Comparison of ENCODE assay signal across 13 cellular contexts in the genomic region with DNA sequence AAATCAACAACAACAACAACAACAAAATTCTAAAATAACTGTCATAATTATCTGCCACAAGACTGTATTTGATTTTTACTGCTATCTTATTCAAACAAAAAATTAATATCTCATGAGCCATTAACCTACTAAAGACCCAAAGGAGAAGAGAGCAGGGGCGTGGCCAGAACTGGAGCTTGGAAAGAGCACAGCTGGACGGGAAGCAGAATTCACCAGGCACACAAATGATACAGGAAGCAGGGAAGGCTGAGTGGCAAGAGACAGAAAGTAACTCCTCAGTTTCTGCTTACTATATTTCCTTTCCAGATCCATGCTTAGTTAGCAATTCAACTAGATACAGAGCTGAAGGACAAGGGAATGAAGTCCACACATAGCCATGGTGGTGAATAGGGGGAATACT. TPM values are rescaled to one million over a fixed set of nuclear protein-coding genes. Genes with fewer than 3 reads are reported as not detected.
A peak's percentile ranks its signal among the peaks of the same experiment; 100 is the strongest.
DNase-seq lines count a peak whose midpoint lies in the region; ATAC-seq and TF ChIP-seq lines count a peak whose summit lies in the region.
"Had no signal": no experiment of that assay in that cellular context is flagged by ENCODE, and none has a peak within 500 bp of the region (broad histone marks: within the 10 kb centered on the region; RNA-seq: fewer than 3 reads in every experiment).

No MANE protein-coding gene starts in this region.

- CTCF ChIA-PET in activated CD4-positive, alpha-beta T cell treated with anti-CD3 and anti-CD28 coated beads, Interleukin-2, amount 10 ng/mL, durations not matched to agents 7 days and 5 days (lab: Charles Lee), result interaction anchor here (0.9 to 1.2 kb wide), 3 partner anchors 11 to 103 kb away, joined by 3 to 4 read pairs (median 4); a partner anchor contains a TSS
- CTCF ChIA-PET in activated CD8-positive, alpha-beta T cell treated with anti-CD3 and anti-CD28 coated beads for 36 hours (lab: Charles Lee), result interaction anchor here (2.9 to 3.0 kb wide), 2 partner anchors 10 to 103 kb away, joined by 9 to 12 read pairs; a partner anchor contains a TSS

- no peak overlapping the region for H3K4me3 Mint-ChIP-seq in activated CD4-positive, alpha-beta T cell treated with anti-CD3 and anti-CD28 coated beads, Interleukin-2, amount 10 ng/mL, durations not matched to agents 7 days and 5 days
- no peak overlapping the region for H3K4me3 Mint-ChIP-seq in activated CD8-positive, alpha-beta T cell treated with anti-CD3 and anti-CD28 coated beads for 36 hours
- no peak overlapping the region for H3K4me3 Mint-ChIP-seq in type B pancreatic cell
- H3K4me3 Mint-ChIP-seq: stimulated activated memory B cell treated with anti-CD40 and anti-IgM and Interleukin-4, amounts not matched to agents 10 μg/mL and 1 μg/mL and 100 μg/mL, for 72 hours had no signal

- peaks cover 13% of the 10 kb centered on the region for H3K36me3 ChIP-seq in cardiac muscle cell
- peaks cover 76 to 86% of the 10 kb centered on the region in 2 donors for H3K36me3 ChIP-seq in ascending aorta

- no peaks in the 10 kb centered on the region for H3K4me1 ChIP-seq in cardiac muscle cell (ENCODE audit: low read depth)
- H3K4me1 ChIP-seq in ascending aorta, result no peaks in the 10 kb centered on the region

- H3K27ac Mint-ChIP-seq in activated CD4-positive, alpha-beta T cell treated with anti-CD3 and anti-CD28 coated beads, Interleukin-2, amount 10 ng/mL, durations not matched to agents 7 days and 5 days, result peak overlapping the region; percentile 3
- H3K27ac Mint-ChIP-seq in activated CD8-positive, alpha-beta T cell treated with anti-CD3 and anti-CD28 coated beads for 36 hours, result peak overlapping the region; percentile 64
- H3K27ac Mint-ChIP-seq in type B pancreatic cell, result no peak overlapping the region
- H3K27ac Mint-ChIP-seq: stimulated activated memory B cell treated with anti-CD40 and anti-IgM and Interleukin-4, amounts not matched to agents 10 μg/mL and 1 μg/mL and 100 μg/mL, for 72 hours had no signal

- peak overlapping the region; percentile 15 for H3K27ac ChIP-seq in cardiac muscle cell
- peak overlapping the region in 1 of 2 donors; percentile 36 for H3K27ac ChIP-seq in ascending aorta

- no peaks in the 10 kb centered on the region for H3K9me3 ChIP-seq in cardiac muscle cell (ENCODE audit: low read depth)
- H3K9me3 ChIP-seq in ascending aorta, result no peaks in the 10 kb centered on the region

- ATAC-seq in activated CD8-positive, alpha-beta T cell treated with anti-CD3 and anti-CD28 coated beads for 36 hours, result no peak
- ATAC-seq in sciatic nerve, result peak; percentile 61
- ATAC-seq: stimulated activated memory B cell treated with anti-CD40 and anti-IgM and Interleukin-4, amounts not matched to agents 10 μg/mL and 1 μg/mL and 100 μg/mL, for 72 hours had no signal

- peaks cover 40% of the 10 kb centered on the region for H3K4me1 Mint-ChIP-seq in activated CD4-positive, alpha-beta T cell treated with anti-CD3 and anti-CD28 coated beads, Interleukin-2, amount 10 ng/mL, durations not matched to agents 7 days and 5 days
- peaks cover 41% of the 10 kb centered on the region for H3K4me1 Mint-ChIP-seq in activated CD8-positive, alpha-beta T cell treated with anti-CD3 and anti-CD28 coated beads for 36 hours (ENCODE audit: low read depth)
- H3K4me1 Mint-ChIP-seq in type B pancreatic cell (ENCODE audit: unreplicated experiment), result no peaks in the 10 kb centered on the region
- H3K4me1 Mint-ChIP-seq: stimulated activated memory B cell treated with anti-CD40 and anti-IgM and Interleukin-4, amounts not matched to agents 10 μg/mL and 1 μg/mL and 100 μg/mL, for 72 hours had no signal

- H3K27me3 ChIP-seq in cardiac muscle cell (no peaks in the 10 kb centered on the region), ascending aorta (no peaks in the 10 kb centered on the region)

- no peak overlapping the region for H3K4me3 ChIP-seq in cardiac muscle cell
- H3K4me3 ChIP-seq in ascending aorta, result no peak overlapping the region

- POLR2A ChIA-PET in activated CD4-positive, alpha-beta T cell treated with anti-CD3 and anti-CD28 coated beads, Interleukin-2, amount 10 ng/mL, durations not matched to agents 7 days and 5 days (lab: Charles Lee), result no interaction called here
- POLR2A ChIA-PET in activated CD8-positive, alpha-beta T cell treated with anti-CD3 and anti-CD28 coated beads for 36 hours (lab: Charles Lee), result no interaction called here

- no peak for TF ChIP-seq CTCF in activated CD8-positive, alpha-beta T cell treated with anti-CD3 and anti-CD28 coated beads for 36 hours (IDR thresholded peaks at IDR 0.05)
- no peak for TF ChIP-seq CTCF in cardiac muscle cell (IDR thresholded peaks at IDR 0.05; ENCODE audit: low read depth, low read length)
- no peak for TF ChIP-seq CTCF in type B pancreatic cell (conservative IDR thresholded peaks at IDR 0.05)
- TF ChIP-seq CTCF in ascending aorta (IDR thresholded peaks at IDR 0.05), result no peak

- H3K36me3 Mint-ChIP-seq in activated CD4-positive, alpha-beta T cell treated with anti-CD3 and anti-CD28 coated beads, Interleukin-2, amount 10 ng/mL, durations not matched to agents 7 days and 5 days (ENCODE audit: low read depth), result peaks cover 57% of the 10 kb centered on the region
- H3K36me3 Mint-ChIP-seq in activated CD8-positive, alpha-beta T cell treated with anti-CD3 and anti-CD28 coated beads for 36 hours (ENCODE audit: low read depth), result peaks cover 37% of the 10 kb centered on the region
- H3K36me3 Mint-ChIP-seq in type B pancreatic cell, result no peaks in the 10 kb centered on the region

- no peaks in the 10 kb centered on the region for H3K9me3 Mint-ChIP-seq in activated CD4-positive, alpha-beta T cell treated with anti-CD3 and anti-CD28 coated beads, Interleukin-2, amount 10 ng/mL, durations not matched to agents 7 days and 5 days
- H3K9me3 Mint-ChIP-seq in activated CD8-positive, alpha-beta T cell treated with anti-CD3 and anti-CD28 coated beads for 36 hours, result no peaks in the 10 kb centered on the region
- H3K9me3 Mint-ChIP-seq in type B pancreatic cell, result no peaks in the 10 kb centered on the region
- H3K9me3 Mint-ChIP-seq: stimulated activated memory B cell treated with anti-CD40 and anti-IgM and Interleukin-4, amounts not matched to agents 10 μg/mL and 1 μg/mL and 100 μg/mL, for 72 hours had no signal

- H3K27me3 Mint-ChIP-seq in activated CD4-positive, alpha-beta T cell treated with anti-CD3 and anti-CD28 coated beads, Interleukin-2, amount 10 ng/mL, durations not matched to agents 7 days and 5 days, result no peaks in the 10 kb centered on the region
- no peaks in the 10 kb centered on the region for H3K27me3 Mint-ChIP-seq in activated CD8-positive, alpha-beta T cell treated with anti-CD3 and anti-CD28 coated beads for 36 hours
- H3K27me3 Mint-ChIP-seq in type B pancreatic cell, result no peaks in the 10 kb centered on the region
- H3K27me3 Mint-ChIP-seq: stimulated activated memory B cell treated with anti-CD40 and anti-IgM and Interleukin-4, amounts not matched to agents 10 μg/mL and 1 μg/mL and 100 μg/mL, for 72 hours had no signal

- DNase-seq in activated CD4-positive, alpha-beta T cell treated with anti-CD3 and anti-CD28 coated beads, Interleukin-2, amount 10 ng/mL, durations not matched to agents 7 days and 5 days, result no peak
- DNase-seq in activated CD4-positive, alpha-beta T cell treated with anti-CD3 and anti-CD28 coated beads, Interleukin-2, amount 50 U/mL, for 48 hours, result no peak
- DNase-seq in activated CD8-positive, alpha-beta T cell treated with anti-CD3 and anti-CD28 coated beads for 36 hours, result no peak
- DNase-seq in cardiac muscle cell (ENCODE audit: low read depth in 1 of 2, low spot score in 1 of 2) (peak in 1 of 2 donors; percentile 42), sciatic nerve (ENCODE audit: low spot score) (no peak), type B pancreatic cell (ENCODE audit: extremely low spot score, unreplicated experiment) (no peak), midbrain (lab: John Stamatoyannopoulos, UW) (no peak), ascending aorta (ENCODE audit: low spot score in 2 of 2) (no peak)
- DNase-seq: activated CD4-positive, alpha-beta T cell treated with anti-CD3 and anti-CD28 coated beads, Interleukin-2, amount 50 U/mL, for 4 hours; DMS53; glutamatergic neuron; NCI-H2081 treated with DMSO at 0.1 percent for 48 hours had no signal

- intact Hi-C loops in activated CD8-positive, alpha-beta T cell treated with anti-CD3 and anti-CD28 coated beads for 36 hours (cut with micrococcal nuclease), result no loop called here
- intact Hi-C loops in sciatic nerve (cut with DNase I) (no loop called here), ascending aorta (cut with DNase I) (no loop called here)

RNA-seq across cellular contexts. Expression of a gene that starts 54.4 kb away (rescaled TPM):
- 100 to 1,000 TPM in 1 of 2 experiments, 10 to 100 TPM in 1; 94.2 to 100 TPM for total RNA-seq in activated CD4-positive, alpha-beta T cell treated with anti-CD3 and anti-CD28 coated beads, Interleukin-2, amount 10 ng/mL, durations not matched to agents 7 days and 5 days
- total RNA-seq in activated CD8-positive, alpha-beta T cell treated with anti-CD3 and anti-CD28 coated beads for 36 hours, result 10 to 100 TPM; 90.6 to 93.4 TPM
- 20.5 and 32.4 TPM in 2 replicates for total RNA-seq in cardiac muscle cell
- 53.0 and 89.7 TPM in 2 replicates for polyA plus RNA-seq in cardiac muscle cell
- 23.6 TPM for total RNA-seq in sciatic nerve
- total RNA-seq in type B pancreatic cell (ENCODE audit: low replicate concordance), result 2.0 and 12.5 TPM in 2 replicates
- total RNA-seq in ascending aorta, result 112 TPM
